ENCODE assay signal across 1 cellular context in genomic region chr17:44324571-44325275, GRCh38.
TF ChIP-seq lines count a peak whose summit lies in the region.

SLC25A39 (minus strand) TSS chr17:44324823; CDS start chr17:44323562, 1,261 bp downstream.

TF ChIP-seq in K562, 482 proteins besides CTCF, POLR2A, EP300 and RAD21 (continued from another document and continues in another):
- TF ChIP-seq ELK1 (CRISPR knock-in tag; IDR thresholded peaks at IDR 0.05) (no peak), PCBP1 (IDR thresholded peaks at IDR 0.05; ENCODE audit: low read depth, low read length, poor library complexity, severe bottlenecking) (no peak), KDM2B (CRISPR knock-in tag; IDR thresholded peaks at IDR 0.05) (no peak), FOXK2 (conservative IDR thresholded peaks at IDR 0.05 in 1 of 2, IDR thresholded peaks at IDR 0.05 in 1 of 2; ENCODE audit: low read depth in 2 of 2) (no peak), ATF6 (CRISPR knock-in tag; IDR thresholded peaks at IDR 0.05) (no peak), LARP7 (IDR thresholded peaks at IDR 0.05) (peak; percentile 60; the same call in 1 of the 2 replicates), ZNF274 (IDR thresholded peaks at IDR 0.05; ENCODE audit: borderline replicate concordance, low read depth, low read length) (no peak), ZNF764 (CRISPR knock-in tag; IDR thresholded peaks at IDR 0.05; ENCODE audit: low read depth) (no peak), SAFB2 (IDR thresholded peaks at IDR 0.05; ENCODE audit: borderline replicate concordance, low read depth, low read length, severe bottlenecking) (no peak), ZNF140 (CRISPR knock-in tag; IDR thresholded peaks at IDR 0.05) (no peak), ZNF511 (CRISPR knock-in tag; IDR thresholded peaks at IDR 0.05) (peak; percentile 32; the same call in 1 of the 2 replicates), SMARCB1 (IDR thresholded peaks at IDR 0.05; ENCODE audit: insufficient read length, low read depth) (no peak), FOXP4 (CRISPR knock-in tag; IDR thresholded peaks at IDR 0.05; ENCODE audit: borderline replicate concordance) (no peak), E2F6 (IDR thresholded peaks at IDR 0.05; ENCODE audit: borderline replicate concordance in 1 of 2, extremely low read depth in 1 of 2, insufficient read depth in 1 of 2, insufficient read length in 1 of 2, low read depth in 1 of 2, low read length in 1 of 2, poor library complexity in 1 of 2, severe bottlenecking in 1 of 2) (peak; percentile 23 to 86), DEAF1 (CRISPR knock-in tag; IDR thresholded peaks at IDR 0.05) (no peak), ZBTB8A (IDR thresholded peaks at IDR 0.05; ENCODE audit: partially characterized antibody) (no peak), PRPF4 (IDR thresholded peaks at IDR 0.05; ENCODE audit: insufficient read depth, low read depth, low read length, poor library complexity, severe bottlenecking) (no peak), POLR2B (IDR thresholded peaks at IDR 0.05; ENCODE audit: low read depth, partially characterized antibody) (no peak), PHB2 (IDR thresholded peaks at IDR 0.05; ENCODE audit: low read depth) (no peak), THRAP3 (IDR thresholded peaks at IDR 0.05; ENCODE audit: borderline replicate concordance) (no peak), TEAD2 (tag; IDR thresholded peaks at IDR 0.05) (no peak), NFATC3 (IDR thresholded peaks at IDR 0.05) (no peak), MYC (IDR thresholded peaks at IDR 0.05; ENCODE audit: low read depth, low read length) (peak; percentile 82), MYC (CRISPR knock-in tag; IDR thresholded peaks at IDR 0.05; ENCODE audit: borderline replicate concordance, low read depth) (no peak), PRDM10 (IDR thresholded peaks at IDR 0.05; ENCODE audit: partially characterized antibody) (peak; percentile 19), ZNF277 (CRISPR knock-in tag; IDR thresholded peaks at IDR 0.05; ENCODE audit: borderline replicate concordance) (no peak), NR0B1 (IDR thresholded peaks at IDR 0.05; ENCODE audit: partially characterized antibody) (no peak), NELFE (IDR thresholded peaks at IDR 0.05; ENCODE audit: insufficient read depth, insufficient read length) (no peak), TRIM24 (IDR thresholded peaks at IDR 0.05) (no peak), HNRNPK (IDR thresholded peaks at IDR 0.05; ENCODE audit: low read depth, low read length, poor library complexity, severe bottlenecking) (no peak), HNRNPH1 (optimal IDR thresholded peaks at IDR 0.05; ENCODE audit: low read depth, low read length) (no peak), E2F5 (CRISPR knock-in tag; IDR thresholded peaks at IDR 0.05) (no peak; the same call in 1 of the 2 replicates), SMAD3 (CRISPR knock-in tag; conservative IDR thresholded peaks at IDR 0.05) (no peak), ZFP30 (CRISPR knock-in tag; IDR thresholded peaks at IDR 0.05; ENCODE audit: borderline replicate concordance) (no peak), RREB1 (CRISPR knock-in tag; IDR thresholded peaks at IDR 0.05) (peak; percentile 46; the same call in 1 of the 2 replicates), ZNF224 (CRISPR knock-in tag; IDR thresholded peaks at IDR 0.05) (no peak)
